ENCODE assay signal across 37 cellular contexts in the genomic region with DNA sequence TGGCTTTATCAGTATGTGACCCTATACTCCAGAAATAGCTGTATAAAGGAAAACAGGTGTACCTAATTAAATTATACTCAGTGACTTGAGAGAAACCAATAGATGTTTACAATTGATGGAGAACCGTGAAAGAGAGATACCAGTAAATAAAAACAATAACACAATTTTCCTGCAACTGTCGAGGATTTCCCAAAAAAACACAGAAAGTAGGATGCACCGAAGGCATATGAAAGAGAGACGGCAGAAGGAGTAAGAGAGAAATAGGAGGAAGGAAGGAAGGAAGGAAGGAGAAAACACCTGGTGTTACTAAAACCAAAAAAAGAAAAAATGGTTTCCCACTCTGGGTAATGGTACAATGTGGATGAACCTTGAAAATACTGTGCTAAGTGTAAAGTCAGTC. TPM values are rescaled to one million over a fixed set of nuclear protein-coding genes. Genes with fewer than 3 reads are reported as not detected.
"Had no signal": no experiment of that assay in that cellular context is flagged by ENCODE, and none has a peak within 500 bp of the region (broad histone marks: within the 10 kb centered on the region; RNA-seq: fewer than 3 reads in every experiment).

No MANE protein-coding gene starts in this region.

- H3K4me1 ChIP-seq: adrenal gland, body of pancreas, breast epithelium had no signal

- FAIRE-seq: TTC549 had no signal

- H3K27ac ChIP-seq: adrenal gland, body of pancreas, brain microvascular endothelial cell, breast epithelium, cardiac muscle cell, VCaP had no signal

- ATAC-seq: activated CD8-positive, alpha-beta T cell treated with anti-CD3 and anti-CD28 coated beads for 36 hours; activated naive CD4-positive, alpha-beta T cell treated with anti-CD3 and anti-CD28 coated beads, Interleukin-2, amount 50 U/mL, for 72 hours; activated T-cell treated with anti-CD3 and anti-CD28 coated beads, Interleukin-2, amount 50 U/mL, for 4 hours; activated T-cell treated with anti-CD3 and anti-CD28 coated beads, Interleukin-2, amount 50 U/mL, for 72 hours; activated T-helper 17 cell treated with anti-CD3 and anti-CD28 coated beads, Interleukin-2, amount 50 U/mL, for 72 hours; body of pancreas; T-cell; T-helper 17 cell had no signal

- H3K27ac Mint-ChIP-seq: activated B cell treated with CpG ODN at 0.5 μM for 24 hours; activated CD4-positive, alpha-beta memory T cell treated with anti-CD3 and anti-CD28 coated beads for 36 hours; activated CD4-positive, alpha-beta T cell treated with anti-CD3 and anti-CD28 coated beads, Interleukin-2, amount 10 ng/mL, durations not matched to agents 24 days and 14 days; activated CD8-positive, alpha-beta T cell treated with anti-CD3 and anti-CD28 coated beads for 36 hours; activated naive CD4-positive, alpha-beta T cell treated with anti-CD3 and anti-CD28 coated beads for 36 hours; activated naive CD4-positive, alpha-beta T cell treated with anti-CD3 and anti-CD28 coated beads, Interleukin-2, amount 50 U/mL, for 72 hours; activated T-cell treated with anti-CD3 and anti-CD28 coated beads, Interleukin-2, amount 50 U/mL, for 72 hours; activated T-helper 1 cell treated with anti-CD3 and anti-CD28 coated beads, Interleukin-12 subunit alpha, Interleukin-12 subunit beta, Interleukin-2, Interleukin-4 antibody, amounts not matched to agents 30 ng/mL and 10 ng/mL and 1 ng/mL, durations not matched to agents 14 hours and 24 hours and 36 hours; activated T-helper 17 cell treated with anti-CD3 and anti-CD28 coated beads, Interleukin-2, amount 50 U/mL, for 72 hours; T-cell; T-helper 17 cell had no signal

- DNase-seq: activated B cell treated with CpG ODN at 0.5 μM for 24 hours; activated CD4-positive, alpha-beta memory T cell treated with anti-CD3 and anti-CD28 coated beads for 36 hours; activated CD4-positive, alpha-beta T cell treated with anti-CD3 and anti-CD28 coated beads for 4 hours; activated CD4-positive, alpha-beta T cell treated with anti-CD3 and anti-CD28 coated beads, Interleukin-2, amount 10 ng/mL, durations not matched to agents 24 days and 14 days; activated CD4-positive, alpha-beta T cell treated with anti-CD3 and anti-CD28 coated beads, Interleukin-2, amount 50 U/mL, for 1 hour; activated CD4-positive, alpha-beta T cell treated with anti-CD3 and anti-CD28 coated beads, Interleukin-2, amount 50 U/mL, for 4 hours; activated CD4-positive, CD25-positive, alpha-beta regulatory T cell treated with anti-CD3 and anti-CD28 coated beads, Interleukin-2, amount 50 U/mL, for 72 hours; activated CD8-positive, alpha-beta memory T cell treated with anti-CD3 and anti-CD28 coated beads, Interleukin-2, amount 50 U/mL, for 4 hours; activated CD8-positive, alpha-beta T cell treated with anti-CD3 and anti-CD28 coated beads for 36 hours; activated effector memory CD4-positive, alpha-beta T cell treated with anti-CD3 and anti-CD28 coated beads, Interleukin-2, amount 50 U/mL, for 16 hours; activated gamma-delta T cell treated with Interleukin-2 at 50 U/mL for 16 hours; activated naive CD4-positive, alpha-beta T cell; activated naive CD4-positive, alpha-beta T cell treated with anti-CD3 and anti-CD28 coated beads for 36 hours; activated naive CD4-positive, alpha-beta T cell treated with anti-CD3 and anti-CD28 coated beads, Interleukin-2, amount 50 U/mL, for 16 hours; activated T-cell treated with anti-CD3 and anti-CD28 coated beads for 4 hours; activated T-cell treated with anti-CD3 and anti-CD28 coated beads, Interleukin-2, amount 50 U/mL, for 1 hour; activated T-cell treated with anti-CD3 and anti-CD28 coated beads, Interleukin-2, amount 50 U/mL, for 4 hours; activated T-cell treated with anti-CD3 and anti-CD28 coated beads, Interleukin-2, amount 50 U/mL, for 72 hours; adrenal gland; amniotic stem cell; aorta; body of pancreas; brain microvascular endothelial cell; caudate nucleus; cerebellar nuclear complex; T-cell; T-helper 17 cell; T-helper 9 cell had no signal

- H3K4me3 Mint-ChIP-seq: activated B cell treated with CpG ODN at 0.5 μM for 24 hours; activated CD4-positive, alpha-beta memory T cell treated with anti-CD3 and anti-CD28 coated beads for 36 hours; activated CD4-positive, alpha-beta T cell treated with anti-CD3 and anti-CD28 coated beads, Interleukin-2, amount 10 ng/mL, durations not matched to agents 24 days and 14 days; activated CD8-positive, alpha-beta T cell treated with anti-CD3 and anti-CD28 coated beads for 36 hours; activated naive CD4-positive, alpha-beta T cell treated with anti-CD3 and anti-CD28 coated beads for 36 hours; activated T-cell treated with anti-CD3 and anti-CD28 coated beads, Interleukin-2, amount 50 U/mL, for 4 hours; activated T-cell treated with anti-CD3 and anti-CD28 coated beads, Interleukin-2, amount 50 U/mL, for 72 hours; activated T-helper 1 cell treated with anti-CD3 and anti-CD28 coated beads, Interleukin-12 subunit alpha, Interleukin-12 subunit beta, Interleukin-2, Interleukin-4 antibody, amounts not matched to agents 30 ng/mL and 10 ng/mL and 1 ng/mL, durations not matched to agents 14 hours and 24 hours and 36 hours; activated T-helper 17 cell treated with anti-CD3 and anti-CD28 coated beads, Interleukin-2, amount 50 U/mL, for 72 hours; central memory CD8-positive, alpha-beta T cell; T-cell; T-helper 17 cell had no signal

- H3K4me1 Mint-ChIP-seq: activated B cell treated with CpG ODN at 0.5 μM for 24 hours; activated CD4-positive, alpha-beta T cell treated with anti-CD3 and anti-CD28 coated beads, Interleukin-2, amount 10 ng/mL, durations not matched to agents 24 days and 14 days; activated T-helper 17 cell treated with anti-CD3 and anti-CD28 coated beads, Interleukin-2, amount 50 U/mL, for 72 hours; central memory CD8-positive, alpha-beta T cell; T-cell; T-helper 17 cell had no signal

- H3K36me3 ChIP-seq: adrenal gland, brain microvascular endothelial cell, breast epithelium, cardiac muscle cell had no signal

- H3K4me3 ChIP-seq: adrenal gland, body of pancreas, breast epithelium, cardiac muscle cell had no signal

- H3K27me3 Mint-ChIP-seq: activated CD4-positive, alpha-beta T cell treated with anti-CD3 and anti-CD28 coated beads, Interleukin-2, amount 10 ng/mL, durations not matched to agents 24 days and 14 days; activated CD8-positive, alpha-beta T cell treated with anti-CD3 and anti-CD28 coated beads for 36 hours; T-helper 17 cell had no signal

- H3K27me3 ChIP-seq: adrenal gland, body of pancreas, brain microvascular endothelial cell, breast epithelium, cardiac muscle cell had no signal

RNA-seq across cellular contexts. Expression of a gene that starts 6.8 kb away (rescaled TPM):
- total RNA-seq: activated CD4-positive, alpha-beta T cell treated with anti-CD3 and anti-CD28 coated beads, Interleukin-2, amount 10 ng/mL, durations not matched to agents 24 days and 14 days had no signal

RNA-seq across cellular contexts. Expression of a gene that starts 53.7 kb away (rescaled TPM):
- total RNA-seq: activated CD4-positive, alpha-beta T cell treated with anti-CD3 and anti-CD28 coated beads, Interleukin-2, amount 10 ng/mL, durations not matched to agents 24 days and 14 days; activated T-helper 1 cell treated with anti-CD3 and anti-CD28 coated beads, Interleukin-12 subunit alpha, Interleukin-12 subunit beta, Interleukin-2, Interleukin-4 antibody, amounts not matched to agents 30 ng/mL and 10 ng/mL and 1 ng/mL, durations not matched to agents 14 hours and 24 hours and 36 hours; T-helper 1 cell treated with Interleukin-12 subunit alpha and Interleukin-12 subunit beta and Interleukin-4 antibody, amounts not matched to agents 30 ng/mL and 1 ng/mL, for 36 hours had no signal
